22 cellular contexts compared by ENCODE assay signal in genomic region chr6:70673054-70673453, GRCh38. TPM values are rescaled to one million over a fixed set of nuclear protein-coding genes. Genes with fewer than 3 reads are reported as not detected.
DNase-seq lines count a peak whose midpoint lies in the region; ATAC-seq and TF ChIP-seq lines count a peak whose summit lies in the region.
"Had no signal": no experiment of that assay in that cellular context is flagged by ENCODE, and none has a peak within 500 bp of the region (broad histone marks: within the 10 kb centered on the region; RNA-seq: fewer than 3 reads in every experiment).

No MANE protein-coding gene starts in this region.

- H3K27ac Mint-ChIP-seq in activated CD4-positive, alpha-beta memory T cell treated with anti-CD3 and anti-CD28 coated beads for 36 hours = peak overlapping the region; percentile 43
- no peak overlapping the region for H3K27ac Mint-ChIP-seq in activated CD4-positive, alpha-beta memory T cell treated with anti-CD3 and anti-CD28 coated beads, Interleukin-2, amount 10 ng/mL, durations not matched to agents 7 days and 5 days
- H3K27ac Mint-ChIP-seq in endodermal cell = peak overlapping the region; percentile 27
- H3K27ac Mint-ChIP-seq: CD14-positive monocyte; HFFc6; nephron progenitor cell; T-helper 1 cell treated with Interleukin-12 subunit alpha and Interleukin-12 subunit beta and Interleukin-4 antibody, amounts not matched to agents 30 μg/mL and 1 μg/mL, for 36 hours; type B pancreatic cell had no signal

- no peak overlapping the region for H4K12ac ChIP-seq in trophoblast cell (ENCODE audit: low read depth, low read length)

- no peaks in the 10 kb centered on the region for H3K27me3 ChIP-seq in KMS-11 (ENCODE audit: insufficient read depth, low read depth)
- no peaks in the 10 kb centered on the region for H3K27me3 ChIP-seq in endodermal cell (ENCODE audit: control insufficient read depth, insufficient read depth, low read length, poor library complexity, severe bottlenecking)
- no peaks in the 10 kb centered on the region for H3K27me3 ChIP-seq in trophoblast cell (ENCODE audit: insufficient read depth, low read length)
- no peaks in the 10 kb centered on the region for H3K27me3 ChIP-seq in PC-3 (ENCODE audit: low read length)

- H3K27ac ChIP-seq in KMS-11 (no peak overlapping the region), endodermal cell (ENCODE audit: low read depth, low read length) (no peak overlapping the region), trophoblast cell (ENCODE audit: low read depth, low read length) (no peak overlapping the region), PC-3 (ENCODE audit: low read length) (no peak overlapping the region)
- H3K27ac ChIP-seq: epithelial cell of prostate, WERI-Rb-1 had no signal

- H3K23ac ChIP-seq in trophoblast cell (ENCODE audit: low read length) = no peak overlapping the region

- no peak overlapping the region for H2BK120ac ChIP-seq in trophoblast cell (ENCODE audit: insufficient read depth, low read length, poor library complexity)

- H3K4ac ChIP-seq in trophoblast cell (ENCODE audit: low read depth, low read length) = no peak overlapping the region

- POLR2A ChIA-PET in activated CD4-positive, alpha-beta memory T cell treated with anti-CD3 and anti-CD28 coated beads for 36 hours (lab: Charles Lee) = no interaction called here
- POLR2A ChIA-PET in activated CD4-positive, alpha-beta memory T cell treated with anti-CD3 and anti-CD28 coated beads, Interleukin-2, amount 10 ng/mL, durations not matched to agents 7 days and 5 days (lab: Charles Lee) = interaction anchor here (1.1 to 1.5 kb wide), 2 partner anchors 12 to 22 kb away, joined by 3 read pairs; no protein-coding TSS in a partner anchor
- POLR2A ChIA-PET in PC-3 (lab: Charles Lee; ENCODE audit: unreplicated experiment) = no interaction called here

- peaks cover 9% of the 10 kb centered on the region for H3K9me3 ChIP-seq in endodermal cell (ENCODE audit: control insufficient read depth, low read length)
- no peaks in the 10 kb centered on the region for H3K9me3 ChIP-seq in trophoblast cell (ENCODE audit: insufficient read depth, low read depth, low read length)
- H3K9me3 ChIP-seq in PC-3 (ENCODE audit: low read length) = no peaks in the 10 kb centered on the region

- H4K91ac ChIP-seq in trophoblast cell (ENCODE audit: low read depth, low read length) = no peak overlapping the region

- no peaks in the 10 kb centered on the region for H3F3A ChIP-seq in PC-3 (ENCODE audit: low read length, unreplicated experiment)

- no peak overlapping the region for H4K8ac ChIP-seq in trophoblast cell (ENCODE audit: low read depth, low read length)

- no peak overlapping the region for H3K4me3 Mint-ChIP-seq in activated CD4-positive, alpha-beta memory T cell treated with anti-CD3 and anti-CD28 coated beads for 36 hours
- no peak overlapping the region for H3K4me3 Mint-ChIP-seq in activated CD4-positive, alpha-beta memory T cell treated with anti-CD3 and anti-CD28 coated beads, Interleukin-2, amount 10 ng/mL, durations not matched to agents 7 days and 5 days
- no peak overlapping the region for H3K4me3 Mint-ChIP-seq in endodermal cell
- H3K4me3 Mint-ChIP-seq: CD14-positive monocyte; HFFc6; immature natural killer cell; nephron progenitor cell; T-helper 1 cell treated with Interleukin-12 subunit alpha and Interleukin-12 subunit beta and Interleukin-4 antibody, amounts not matched to agents 30 μg/mL and 1 μg/mL, for 36 hours; type B pancreatic cell had no signal

- no peak overlapping the region for H3K4me3 ChIP-seq in KMS-11 (IDR thresholded peaks at IDR 0.05; ENCODE audit: insufficient read depth, low read depth, low read length)
- H3K4me3 ChIP-seq in endodermal cell (ENCODE audit: low read length) = peak overlapping the region; percentile 70
- no peak overlapping the region for H3K4me3 ChIP-seq in trophoblast cell (ENCODE audit: low read depth, low read length)
- H3K4me3 ChIP-seq in PC-3 (ENCODE audit: low read length) = no peak overlapping the region

- H3K4me1 ChIP-seq in KMS-11 (ENCODE audit: low read depth, poor library complexity, severe bottlenecking) = peaks cover 39% of the 10 kb centered on the region
- peaks cover 13% of the 10 kb centered on the region for H3K4me1 ChIP-seq in endodermal cell (ENCODE audit: control insufficient read depth, insufficient read depth, low read length)
- H3K4me1 ChIP-seq in trophoblast cell (ENCODE audit: control insufficient read depth in 1 of 2, insufficient read depth in 2 of 2, low read length in 2 of 2) = peaks cover 4 to 8% of the 10 kb centered on the region in 2 experiments
- H3K4me1 ChIP-seq in PC-3 (ENCODE audit: insufficient read depth, low read length) = peaks cover 12% of the 10 kb centered on the region; the same call in 1 of the 2 replicates

- H3K79me2 ChIP-seq in KMS-11 (ENCODE audit: insufficient read depth, low read depth) (peaks cover 36% of the 10 kb centered on the region; the same call in 1 of the 2 replicates), trophoblast cell (ENCODE audit: control insufficient read depth, insufficient read depth, low read length, poor library complexity) (peaks cover 3% of the 10 kb centered on the region), PC-3 (ENCODE audit: low read length) (peaks cover 89% of the 10 kb centered on the region)

- H2AFZ ChIP-seq in KMS-11 (ENCODE audit: low read depth) (no peak overlapping the region), trophoblast cell (ENCODE audit: insufficient read depth, low read length, poor library complexity) (no peak overlapping the region), PC-3 (ENCODE audit: low read length) (no peak overlapping the region)

- no peak overlapping the region for H3K18ac ChIP-seq in trophoblast cell (ENCODE audit: low read length)

- H3K14ac ChIP-seq in trophoblast cell (ENCODE audit: low read length) = no peak overlapping the region

- no TSS peak for BruUV-seq in PC-3 (replicated peaks; lab: Mats Ljungman, UMichigan)

- no peak for DNase-seq in activated CD4-positive, alpha-beta memory T cell treated with anti-CD3 and anti-CD28 coated beads for 36 hours
- no peak for DNase-seq in activated CD4-positive, alpha-beta memory T cell treated with anti-CD3 and anti-CD28 coated beads, Interleukin-2, amount 10 ng/mL, durations not matched to agents 7 days and 5 days
- no peak for DNase-seq in endodermal cell
- no peak for DNase-seq in trophoblast cell
- DNase-seq in NCI-H2081 (lab: John Stamatoyannopoulos, UW) = no peak
- no peak for DNase-seq in PC-3
- DNase-seq in NCI-H1436 (lab: John Stamatoyannopoulos, UW) = no peak
- DNase-seq: activated gamma-delta T cell; DND-41; HFFc6; immature natural killer cell; NCI-H1930; NCI-H446; nephron progenitor cell; SHP77; stimulated activated naive CD8-positive, alpha-beta T cell treated with anti-CD3 and anti-CD28 coated beads, Interleukin-15, Interleukin-2, amounts not matched to agents 100 U/mL and 50 U/mL, for 24 hours; WERI-Rb-1 had no signal

- CTCF ChIA-PET in activated CD4-positive, alpha-beta memory T cell treated with anti-CD3 and anti-CD28 coated beads for 36 hours (lab: Charles Lee) = interaction anchor here (0.8 to 2.8 kb wide), 4 partner anchors 11 to 125 kb away, joined by 3 to 15 read pairs (median 6); no protein-coding TSS in a partner anchor
- CTCF ChIA-PET in activated CD4-positive, alpha-beta memory T cell treated with anti-CD3 and anti-CD28 coated beads, Interleukin-2, amount 10 ng/mL, durations not matched to agents 7 days and 5 days (lab: Charles Lee) = interaction anchor here (0.8 to 1.0 kb wide), 2 partner anchors 180 to 283 kb away, joined by 3 read pairs; no protein-coding TSS in a partner anchor
- CTCF ChIA-PET in PC-3 (lab: Charles Lee) = no interaction called here

- no peak for ATAC-seq in PC-3

- H3K36me3 ChIP-seq in KMS-11 (ENCODE audit: insufficient read depth) = no peaks in the 10 kb centered on the region
- H3K36me3 ChIP-seq in endodermal cell (ENCODE audit: control insufficient read depth, insufficient read depth, low read length) = peaks cover 5% of the 10 kb centered on the region
- H3K36me3 ChIP-seq in trophoblast cell (ENCODE audit: control insufficient read depth in 1 of 2, insufficient read depth in 2 of 2, low read length in 2 of 2) = no peaks in the 10 kb centered on the region
- no peaks in the 10 kb centered on the region for H3K36me3 ChIP-seq in PC-3 (ENCODE audit: low read depth, low read length)
- H3K36me3 ChIP-seq: WERI-Rb-1 had no signal

- no peak for TF ChIP-seq CTCF in KMS-11 (conservative IDR thresholded peaks at IDR 0.05; ENCODE audit: low read depth, low read length)
- no peak for TF ChIP-seq CTCF in endodermal cell (conservative IDR thresholded peaks at IDR 0.05)
- TF ChIP-seq CTCF in PC-3 (conservative IDR thresholded peaks at IDR 0.05; ENCODE audit: low read depth, low read length) = no peak

- H3K79me1 ChIP-seq in trophoblast cell (ENCODE audit: low read length) = peaks cover 3% of the 10 kb centered on the region

- H3K27me3 Mint-ChIP-seq in activated CD4-positive, alpha-beta memory T cell treated with anti-CD3 and anti-CD28 coated beads for 36 hours = no peaks in the 10 kb centered on the region
- no peaks in the 10 kb centered on the region for H3K27me3 Mint-ChIP-seq in activated CD4-positive, alpha-beta memory T cell treated with anti-CD3 and anti-CD28 coated beads, Interleukin-2, amount 10 ng/mL, durations not matched to agents 7 days and 5 days
- H3K27me3 Mint-ChIP-seq in endodermal cell (ENCODE audit: insufficient read depth) = no peaks in the 10 kb centered on the region
- H3K27me3 Mint-ChIP-seq: type B pancreatic cell had no signal

- 55 to 74% methylated on average over 2 of the region's 2 CpGs for whole genome bisulfite sequencing in endodermal cell (ENCODE audit: insufficient coverage in 1 of 2, insufficient read length in 1 of 2), 2 experiments
- no CpG with 5 or more reads among the region's 2 CpGs for WGBS in trophoblast cell (ENCODE audit: extremely low coverage, insufficient coverage, insufficient read length)

- H3K4me2 ChIP-seq in KMS-11 (peak overlapping the region; percentile 40; the same call in 1 of the 2 replicates), trophoblast cell (ENCODE audit: low read length) (peak overlapping the region; percentile 19), PC-3 (ENCODE audit: low read length) (no peak overlapping the region)

- no peaks in the 10 kb centered on the region for H3K9me3 Mint-ChIP-seq in activated CD4-positive, alpha-beta memory T cell treated with anti-CD3 and anti-CD28 coated beads for 36 hours
- no peaks in the 10 kb centered on the region for H3K9me3 Mint-ChIP-seq in activated CD4-positive, alpha-beta memory T cell treated with anti-CD3 and anti-CD28 coated beads, Interleukin-2, amount 10 ng/mL, durations not matched to agents 7 days and 5 days
- H3K9me3 Mint-ChIP-seq in endodermal cell = peaks cover 11% of the 10 kb centered on the region
- H3K9me3 Mint-ChIP-seq: HFFc6; immature natural killer cell; T-helper 1 cell treated with Interleukin-12 subunit alpha and Interleukin-12 subunit beta and Interleukin-4 antibody, amounts not matched to agents 30 μg/mL and 1 μg/mL, for 36 hours; type B pancreatic cell had no signal

- intact Hi-C loops in activated CD4-positive, alpha-beta memory T cell treated with anti-CD3 and anti-CD28 coated beads for 36 hours (cut with micrococcal nuclease) = no loop called here
- intact Hi-C loops in PC-3 (cut with micrococcal nuclease) = loop anchor here (1.0 kb wide), 1 partner anchor 12 kb away; no protein-coding TSS in a partner anchor

- H4K20me1 ChIP-seq in KMS-11 (ENCODE audit: insufficient read depth) (no peaks in the 10 kb centered on the region), PC-3 (ENCODE audit: low read length) (0 out of 2 replicates have a peak, but pooled peaks cover 3% of the 10 kb centered on the region)

- no peak overlapping the region for H2BK5ac ChIP-seq in trophoblast cell (ENCODE audit: low read depth, low read length, poor library complexity)

- no peak overlapping the region for H3K9ac ChIP-seq in KMS-11
- no peak overlapping the region for H3K9ac ChIP-seq in endodermal cell (ENCODE audit: extremely low read depth, low read length, poor library complexity, severe bottlenecking)
- H3K9ac ChIP-seq in trophoblast cell (ENCODE audit: low read length) = no peak overlapping the region
- H3K9ac ChIP-seq in PC-3 (ENCODE audit: low read length) = no peak overlapping the region

- no peak overlapping the region for H2BK12ac ChIP-seq in trophoblast cell (ENCODE audit: low read length)

- H3K9me2 ChIP-seq in PC-3 (replicated peaks; ENCODE audit: low read length) = no peaks in the 10 kb centered on the region

- H3K36me3 Mint-ChIP-seq in activated CD4-positive, alpha-beta memory T cell treated with anti-CD3 and anti-CD28 coated beads for 36 hours = no peaks in the 10 kb centered on the region
- H3K36me3 Mint-ChIP-seq in activated CD4-positive, alpha-beta memory T cell treated with anti-CD3 and anti-CD28 coated beads, Interleukin-2, amount 10 ng/mL, durations not matched to agents 7 days and 5 days (ENCODE audit: low read depth) = peaks cover 36% of the 10 kb centered on the region
- H3K36me3 Mint-ChIP-seq in endodermal cell (ENCODE audit: low read depth) = peaks cover 7% of the 10 kb centered on the region
- H3K36me3 Mint-ChIP-seq: immature natural killer cell had no signal

- H3K4me1 Mint-ChIP-seq in activated CD4-positive, alpha-beta memory T cell treated with anti-CD3 and anti-CD28 coated beads for 36 hours (ENCODE audit: low read depth) = peaks cover 69% of the 10 kb centered on the region
- peaks cover 62% of the 10 kb centered on the region for H3K4me1 Mint-ChIP-seq in activated CD4-positive, alpha-beta memory T cell treated with anti-CD3 and anti-CD28 coated beads, Interleukin-2, amount 10 ng/mL, durations not matched to agents 7 days and 5 days
- H3K4me1 Mint-ChIP-seq in endodermal cell = peaks cover 43% of the 10 kb centered on the region

- no peak overlapping the region for H2AK5ac ChIP-seq in trophoblast cell (ENCODE audit: low read length)

RNA-seq across cellular contexts. Expression of gene SMAP1, which starts 5.4 kb away (rescaled TPM):
- 10 to 100 TPM; 23.6 to 24.2 TPM for total RNA-seq in activated CD4-positive, alpha-beta memory T cell treated with anti-CD3 and anti-CD28 coated beads for 36 hours
- total RNA-seq in activated CD4-positive, alpha-beta memory T cell treated with anti-CD3 and anti-CD28 coated beads, Interleukin-2, amount 10 ng/mL, durations not matched to agents 7 days and 5 days = 10 to 100 TPM; 48.4 to 48.6 TPM
- total RNA-seq in endodermal cell (10 to 100 TPM; 36.6 to 49.4 TPM), PC-3 (2014; rRNA removed) (14.9 and 15.7 TPM in 2 replicates)
- 51.1 TPM for polyA plus RNA-seq in endodermal cell (2013, experiment 1 of 2)
- polyA plus RNA-seq in endodermal cell (2013, experiment 2 of 2) = 53.5 TPM
- polyA plus RNA-seq in trophoblast cell (2013) = 39.4 and 40.3 TPM in 2 replicates
